In genomic region chr4:137536789-137537561, GRCh38 we compare ENCODE assay signal across 1 cellular context.
TF ChIP-seq lines count a peak whose summit lies in the region.

No MANE protein-coding gene starts in this region.

TF ChIP-seq in GM12878, 131 proteins besides CTCF, POLR2A, EP300 and RAD21:
- TF ChIP-seq IRF4 (IDR thresholded peaks at IDR 0.05; ENCODE audit: low read depth, low read length) = no peak
- TF ChIP-seq NR2C2 (IDR thresholded peaks at IDR 0.05; ENCODE audit: borderline replicate concordance, control insufficient read depth, insufficient read length, low read depth) = no peak
- no peak for TF ChIP-seq BRCA1 (IDR thresholded peaks at IDR 0.05; ENCODE audit: low read depth, low read length)
- no peak for TF ChIP-seq ATF7 (IDR thresholded peaks at IDR 0.05; ENCODE audit: low read depth)
- no peak for TF ChIP-seq NFXL1 (IDR thresholded peaks at IDR 0.05; ENCODE audit: borderline replicate concordance)
- no peak for TF ChIP-seq SMC3 (IDR thresholded peaks at IDR 0.05; ENCODE audit: borderline replicate concordance, low read length)
- no peak for TF ChIP-seq NBN (IDR thresholded peaks at IDR 0.05)
- TF ChIP-seq FOXM1 (IDR thresholded peaks at IDR 0.05; ENCODE audit: low read depth, low read length) = no peak
- no peak for TF ChIP-seq LARP7 (IDR thresholded peaks at IDR 0.05)
- no peak for TF ChIP-seq CREB1 (IDR thresholded peaks at IDR 0.05; ENCODE audit: low read depth)
- no peak for TF ChIP-seq CHD4 (IDR thresholded peaks at IDR 0.05)
- TF ChIP-seq RCOR1 (conservative IDR thresholded peaks at IDR 0.05; ENCODE audit: low read depth, low read length) = no peak
- TF ChIP-seq NR2C1 (IDR thresholded peaks at IDR 0.05) = no peak
- no peak for TF ChIP-seq SRF (IDR thresholded peaks at IDR 0.05; ENCODE audit: low read depth in 2 of 2, low read length in 2 of 2)
- TF ChIP-seq ZNF24 (IDR thresholded peaks at IDR 0.05) = no peak
- no peak for TF ChIP-seq MTA3 (IDR thresholded peaks at IDR 0.05; ENCODE audit: borderline replicate concordance, low read length)
- no peak for TF ChIP-seq USF2 (IDR thresholded peaks at IDR 0.05; ENCODE audit: borderline replicate concordance, low read depth, low read length)
- no peak for TF ChIP-seq ZNF687 (IDR thresholded peaks at IDR 0.05)
- no peak for TF ChIP-seq E2F8 (IDR thresholded peaks at IDR 0.05; ENCODE audit: low read depth, partially characterized antibody)
- TF ChIP-seq CBX5 (IDR thresholded peaks at IDR 0.05; ENCODE audit: low read depth) = no peak
